In genomic region chr7:55481126-55481525, GRCh38 we compare ENCODE assay signal across 16 cellular contexts.
DNase-seq lines count a peak whose midpoint lies in the region; ATAC-seq, FAIRE-seq and TF ChIP-seq lines count a peak whose summit lies in the region.
"Had no signal": no experiment of that assay in that cellular context is flagged by ENCODE, and none has a peak within 500 bp of the region (broad histone marks: within the 10 kb centered on the region; RNA-seq: fewer than 3 reads in every experiment).

No MANE protein-coding gene starts in this region.

- peak; percentile 0 for DNase-seq in activated CD4-positive, alpha-beta T cell treated with anti-CD3 and anti-CD28 coated beads for 48 hours
- DNase-seq in activated CD4-positive, alpha-beta T cell treated with anti-CD3 and anti-CD28 coated beads for 4 hours = no peak
- peak; percentile 1 for DNase-seq in stimulated activated CD4-positive, alpha-beta T cell treated with anti-CD3 and anti-CD28 coated beads, Interleukin-4, amount 100 ng/mL, for 24 hours
- no peak for DNase-seq in stimulated activated CD4-positive, alpha-beta T cell treated with anti-CD3 and anti-CD28 coated beads, Interleukin-2, amount 100 ng/mL, for 24 hours
- DNase-seq in effector memory CD8-positive, alpha-beta T cell = no peak
- DNase-seq in vagina (ENCODE audit: extremely low spot score in 2 of 2) (peak; percentile 52 to 85), substantia nigra (lab: John Stamatoyannopoulos, UW) (no peak), RCC 7860 (ENCODE audit: low spot score) (no peak)
- DNase-seq: H7, NCI-H1105, NCI-H524, uterus had no signal

- H3K9me3 Mint-ChIP-seq in effector memory CD8-positive, alpha-beta T cell = no peaks in the 10 kb centered on the region
- H3K9me3 Mint-ChIP-seq: dendritic cell treated with granulocyte-macrophage colony-stimulating factor and Interleukin-4, amounts not matched to agents 40 ng/mL and 50 ng/mL, for 4 days had no signal

- H3K4me3 Mint-ChIP-seq in effector memory CD8-positive, alpha-beta T cell = no peak overlapping the region
- H3K4me3 Mint-ChIP-seq: dendritic cell treated with granulocyte-macrophage colony-stimulating factor and Interleukin-4, amounts not matched to agents 40 ng/mL and 50 ng/mL, for 4 days had no signal

- ATAC-seq in effector memory CD8-positive, alpha-beta T cell (replicated peaks) = no peak

- no peaks in the 10 kb centered on the region for H3K27me3 ChIP-seq in vagina
- H3K27me3 ChIP-seq: BLaER1 treated with 17β-estradiol and CSF1 and Interleukin-3, amounts not matched to agents 10 nM and 100 nM; uterus had no signal

- intact Hi-C loops in vagina (cut with DNase I) = no loop called here

- FAIRE-seq in RCC 7860 (lab: Jason Lieb, UNC) = no peak
- FAIRE-seq: G401.6, GM19239 had no signal

- H3K27ac ChIP-seq in vagina = no peak overlapping the region
- no peak overlapping the region for H3K27ac ChIP-seq in substantia nigra (ENCODE audit: low read depth, low read length, poor library complexity, severe bottlenecking)
- H3K27ac ChIP-seq: BLaER1 treated with 17β-estradiol and CSF1 and Interleukin-3, amounts not matched to agents 10 nM and 100 nM; uterus had no signal

- no peak overlapping the region for H3K4me3 ChIP-seq in vagina
- H3K4me3 ChIP-seq: BLaER1 treated with 17β-estradiol and CSF1 and Interleukin-3, amounts not matched to agents 10 nM and 100 nM; uterus had no signal

- peaks cover 40 to 61% of the 10 kb centered on the region in 2 donors for H3K4me1 Mint-ChIP-seq in effector memory CD8-positive, alpha-beta T cell (ENCODE audit: low read depth in 2 of 2)

- H3K9me3 ChIP-seq in vagina = no peaks in the 10 kb centered on the region
- H3K9me3 ChIP-seq: BLaER1 treated with 17β-estradiol and CSF1 and Interleukin-3, amounts not matched to agents 10 nM and 100 nM; uterus had no signal

- no peaks in the 10 kb centered on the region for H3K4me1 ChIP-seq in vagina
- H3K4me1 ChIP-seq: BLaER1 treated with 17β-estradiol and CSF1 and Interleukin-3, amounts not matched to agents 10 nM and 100 nM had no signal

- TF ChIP-seq CTCF in vagina (IDR thresholded peaks at IDR 0.05) = no peak

- no peaks in the 10 kb centered on the region for H3K27me3 Mint-ChIP-seq in effector memory CD8-positive, alpha-beta T cell
- H3K27me3 Mint-ChIP-seq: dendritic cell treated with granulocyte-macrophage colony-stimulating factor and Interleukin-4, amounts not matched to agents 40 ng/mL and 50 ng/mL, for 4 days had no signal

- TF ChIP-seq POLR2A in vagina (IDR thresholded peaks at IDR 0.05) = no peak

- peaks cover 16% of the 10 kb centered on the region for H3K36me3 Mint-ChIP-seq in effector memory CD8-positive, alpha-beta T cell (ENCODE audit: insufficient read depth)

- no peaks in the 10 kb centered on the region for H3K36me3 ChIP-seq in vagina
- H3K36me3 ChIP-seq: uterus had no signal

- peak overlapping the region; percentile 41 to 66 for H3K27ac Mint-ChIP-seq in effector memory CD8-positive, alpha-beta T cell
- H3K27ac Mint-ChIP-seq: dendritic cell treated with granulocyte-macrophage colony-stimulating factor and Interleukin-4, amounts not matched to agents 40 ng/mL and 50 ng/mL, for 4 days had no signal

Comparison
In these comparisons a context has a peak if more than half of its experiments do, and no peak if none do; other contexts are left out.
1. DNase-seq: peak in activated CD4-positive, alpha-beta T cell treated with anti-CD3 and anti-CD28 coated beads for 48 hours (single experiment), stimulated activated CD4-positive, alpha-beta T cell treated with anti-CD3 and anti-CD28 coated beads, Interleukin-4, amount 100 ng/mL, for 24 hours (single experiment) and vagina (2 of 2); none in activated CD4-positive, alpha-beta T cell treated with anti-CD3 and anti-CD28 coated beads for 4 hours (0 of 2), stimulated activated CD4-positive, alpha-beta T cell treated with anti-CD3 and anti-CD28 coated beads, Interleukin-2, amount 100 ng/mL, for 24 hours (0 of 2), effector memory CD8-positive, alpha-beta T cell (0 of 3), substantia nigra (0 of 49) and RCC 7860 (single experiment).